In the genomic region with DNA sequence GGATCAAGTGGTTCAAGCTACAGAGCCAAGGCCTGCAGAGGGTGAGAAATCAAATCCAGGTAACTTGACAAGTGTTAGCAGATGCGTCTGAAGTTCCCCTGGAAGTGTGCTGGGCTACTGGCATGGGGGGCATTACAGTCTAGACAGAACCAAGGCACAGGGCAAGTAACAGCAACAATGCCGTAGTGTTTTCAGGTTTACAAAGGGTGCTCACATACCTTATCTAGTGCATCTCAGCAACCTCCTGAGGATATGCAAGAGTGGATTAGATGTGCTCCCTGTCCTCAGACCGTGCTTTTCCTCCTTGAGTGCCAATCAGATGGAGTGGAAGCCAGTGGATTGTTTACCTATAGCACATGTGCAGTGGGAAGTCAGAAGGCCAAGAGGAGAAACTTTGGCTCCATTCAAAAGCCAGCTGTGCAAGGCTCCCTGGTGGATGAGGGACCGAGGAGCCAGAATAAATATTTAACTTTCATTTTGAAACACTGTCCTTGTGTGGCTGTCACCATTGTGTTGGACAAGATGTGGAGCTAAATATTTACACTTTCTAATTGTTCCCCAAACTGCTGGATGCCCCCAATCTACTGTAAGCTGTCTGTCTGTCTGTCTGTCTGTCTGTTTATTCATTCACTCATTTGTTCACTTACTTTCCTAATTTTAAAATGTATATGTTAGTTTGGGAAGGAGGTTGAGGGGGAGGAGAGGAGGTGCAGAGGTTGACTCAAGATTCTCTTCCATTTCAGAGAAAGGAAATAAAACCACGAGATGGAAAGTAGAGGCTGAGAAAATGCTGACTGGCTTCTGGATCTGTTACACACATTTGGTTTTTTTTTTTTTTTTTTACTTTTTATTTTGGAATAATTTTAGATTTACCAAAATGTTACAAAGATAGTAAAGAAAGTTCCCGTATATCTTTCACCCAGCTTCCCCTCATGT, we compare ENCODE assay signal across 1 cellular context.
TF ChIP-seq lines count a peak whose summit lies in the region.

No MANE protein-coding gene starts in this region.

TF ChIP-seq in HepG2, 621 proteins besides CTCF, POLR2A, EP300 and RAD21 (continued from another document and continues in another):
- TF ChIP-seq TCF12 (IDR thresholded peaks at IDR 0.05) (no peak), TCF12 (CRISPR knock-in tag; IDR thresholded peaks at IDR 0.05) (no peak), PTBP1 (IDR thresholded peaks at IDR 0.05; ENCODE audit: low read depth, low read length, poor library complexity, severe bottlenecking) (no peak), ZKSCAN5 (CRISPR knock-in tag; IDR thresholded peaks at IDR 0.05) (no peak), ZNF629 (CRISPR knock-in tag; conservative IDR thresholded peaks at IDR 0.05) (no peak), ATM (IDR thresholded peaks at IDR 0.05; ENCODE audit: borderline replicate concordance) (no peak), ZNF276 (CRISPR knock-in tag; IDR thresholded peaks at IDR 0.05; ENCODE audit: low read depth) (0 out of 2 replicates have a peak, but pooled peaks have one; percentile 69), BRCA1 (CRISPR knock-in tag; IDR thresholded peaks at IDR 0.05) (no peak), PRMT3 (CRISPR knock-in tag; IDR thresholded peaks at IDR 0.05; ENCODE audit: borderline replicate concordance, low read depth) (no peak), REXO4 (CRISPR knock-in tag; IDR thresholded peaks at IDR 0.05; ENCODE audit: borderline replicate concordance) (no peak), RBAK (CRISPR knock-in tag; IDR thresholded peaks at IDR 0.05) (no peak), ZNF337 (CRISPR knock-in tag; IDR thresholded peaks at IDR 0.05; ENCODE audit: borderline replicate concordance, low read depth) (no peak), AGO2 (optimal IDR thresholded peaks at IDR 0.05; ENCODE audit: low read depth, low read length) (no peak), NONO (IDR thresholded peaks at IDR 0.05) (no peak), NONO (CRISPR knock-in tag; conservative IDR thresholded peaks at IDR 0.05) (0 out of 2 replicates have a peak, but pooled peaks have one; percentile 19), MAFG (CRISPR knock-in tag; IDR thresholded peaks at IDR 0.05) (no peak), ZFY (CRISPR knock-in tag; IDR thresholded peaks at IDR 0.05) (no peak), ZNF557 (CRISPR knock-in tag; IDR thresholded peaks at IDR 0.05) (no peak), GZF1 (CRISPR knock-in tag; IDR thresholded peaks at IDR 0.05) (no peak), MYPOP (CRISPR knock-in tag; IDR thresholded peaks at IDR 0.05) (no peak), NFIC (IDR thresholded peaks at IDR 0.05; ENCODE audit: low read length) (peak; percentile 40; the same call in 1 of the 2 replicates), PATZ1 (CRISPR knock-in tag; IDR thresholded peaks at IDR 0.05) (peak; percentile 63; the same call in 1 of the 2 replicates), ZNF121 (CRISPR knock-in tag; IDR thresholded peaks at IDR 0.05) (no peak), ZNF501 (CRISPR knock-in tag; IDR thresholded peaks at IDR 0.05) (no peak), ZNF75D (CRISPR knock-in tag; IDR thresholded peaks at IDR 0.05; ENCODE audit: borderline replicate concordance) (no peak), TEAD3 (CRISPR knock-in tag; optimal IDR thresholded peaks at IDR 0.05; ENCODE audit: borderline replicate concordance) (peak; percentile 47), SMAD1 (CRISPR knock-in tag; IDR thresholded peaks at IDR 0.05; ENCODE audit: borderline replicate concordance, low read depth) (no peak), MIER2 (CRISPR knock-in tag; IDR thresholded peaks at IDR 0.05) (no peak), TCF7 (IDR thresholded peaks at IDR 0.05; ENCODE audit: low read depth) (peak; percentile 51), GATA4 (IDR thresholded peaks at IDR 0.05; ENCODE audit: borderline replicate concordance, low read depth) (no peak), BCL6 (CRISPR knock-in tag; IDR thresholded peaks at IDR 0.05) (peak; percentile 71; the same call in 1 of the 2 replicates), ZNF713 (CRISPR knock-in tag; IDR thresholded peaks at IDR 0.05) (no peak), SOX6 (IDR thresholded peaks at IDR 0.05) (no peak), SOX6 (CRISPR knock-in tag; IDR thresholded peaks at IDR 0.05) (peak; percentile 99), STAT6 (CRISPR knock-in tag; IDR thresholded peaks at IDR 0.05; ENCODE audit: borderline replicate concordance) (no peak; the same call in 1 of the 2 replicates), HMG20A (CRISPR knock-in tag; IDR thresholded peaks at IDR 0.05; ENCODE audit: borderline replicate concordance) (peak; percentile 43; the same call in 1 of the 2 replicates), TP53 (CRISPR knock-in tag; conservative IDR thresholded peaks at IDR 0.05) (no peak), ZNF292 (CRISPR knock-in tag; IDR thresholded peaks at IDR 0.05; ENCODE audit: borderline replicate concordance, low read depth) (peak; percentile 63; the same call in 1 of the 2 replicates), MAF1 (CRISPR knock-in tag; IDR thresholded peaks at IDR 0.05; ENCODE audit: borderline replicate concordance) (no peak), FOXA1 (IDR thresholded peaks at IDR 0.05) (no peak), FOXA1 (CRISPR knock-in tag; IDR thresholded peaks at IDR 0.05) (peak; percentile 67), HNRNPH1 (optimal IDR thresholded peaks at IDR 0.05; ENCODE audit: low read depth, low read length) (no peak)
- TF ChIP-seq, protein P1, sequence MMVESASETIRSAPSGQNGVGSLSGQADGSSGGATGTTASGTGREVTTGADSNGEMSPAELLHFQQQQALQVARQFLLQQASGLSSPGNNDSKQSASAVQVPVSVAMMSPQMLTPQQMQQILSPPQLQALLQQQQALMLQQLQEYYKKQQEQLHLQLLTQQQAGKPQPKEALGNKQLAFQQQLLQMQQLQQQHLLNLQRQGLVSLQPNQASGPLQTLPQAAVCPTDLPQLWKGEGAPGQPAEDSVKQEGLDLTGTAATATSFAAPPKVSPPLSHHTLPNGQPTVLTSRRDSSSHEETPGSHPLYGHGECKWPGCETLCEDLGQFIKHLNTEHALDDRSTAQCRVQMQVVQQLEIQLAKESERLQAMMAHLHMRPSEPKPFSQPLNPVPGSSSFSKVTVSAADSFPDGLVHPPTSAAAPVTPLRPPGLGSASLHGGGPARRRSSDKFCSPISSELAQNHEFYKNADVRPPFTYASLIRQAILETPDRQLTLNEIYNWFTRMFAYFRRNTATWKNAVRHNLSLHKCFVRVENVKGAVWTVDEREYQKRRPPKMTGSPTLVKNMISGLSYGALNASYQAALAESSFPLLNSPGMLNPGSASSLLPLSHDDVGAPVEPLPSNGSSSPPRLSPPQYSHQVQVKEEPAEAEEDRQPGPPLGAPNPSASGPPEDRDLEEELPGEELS (CRISPR knock-in tag; IDR thresholded peaks at IDR 0.05), result peak; percentile 82
- TF ChIP-seq, protein P2, sequence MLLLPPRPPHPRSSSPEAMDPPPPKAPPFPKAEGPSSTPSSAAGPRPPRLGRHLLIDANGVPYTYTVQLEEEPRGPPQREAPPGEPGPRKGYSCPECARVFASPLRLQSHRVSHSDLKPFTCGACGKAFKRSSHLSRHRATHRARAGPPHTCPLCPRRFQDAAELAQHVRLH (CRISPR knock-in tag; IDR thresholded peaks at IDR 0.05; ENCODE audit: borderline replicate concordance, low read depth), result no peak
- TF ChIP-seq, protein P3, sequence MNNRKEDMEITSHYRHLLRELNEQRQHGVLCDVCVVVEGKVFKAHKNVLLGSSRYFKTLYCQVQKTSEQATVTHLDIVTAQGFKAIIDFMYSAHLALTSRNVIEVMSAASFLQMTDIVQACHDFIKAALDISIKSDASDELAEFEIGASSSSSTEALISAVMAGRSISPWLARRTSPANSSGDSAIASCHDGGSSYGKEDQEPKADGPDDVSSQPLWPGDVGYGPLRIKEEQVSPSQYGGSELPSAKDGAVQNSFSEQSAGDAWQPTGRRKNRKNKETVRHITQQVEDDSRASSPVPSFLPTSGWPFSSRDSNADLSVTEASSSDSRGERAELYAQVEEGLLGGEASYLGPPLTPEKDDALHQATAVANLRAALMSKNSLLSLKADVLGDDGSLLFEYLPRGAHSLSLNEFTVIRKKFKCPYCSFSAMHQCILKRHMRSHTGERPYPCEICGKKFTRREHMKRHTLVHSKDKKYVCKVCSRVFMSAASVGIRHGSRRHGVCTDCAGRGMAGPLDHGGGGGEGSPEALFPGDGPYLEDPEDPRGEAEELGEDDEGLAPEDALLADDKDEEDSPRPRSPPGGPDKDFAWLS (CRISPR knock-in tag; IDR thresholded peaks at IDR 0.05; ENCODE audit: borderline replicate concordance), result no peak
- TF ChIP-seq, protein P4, sequence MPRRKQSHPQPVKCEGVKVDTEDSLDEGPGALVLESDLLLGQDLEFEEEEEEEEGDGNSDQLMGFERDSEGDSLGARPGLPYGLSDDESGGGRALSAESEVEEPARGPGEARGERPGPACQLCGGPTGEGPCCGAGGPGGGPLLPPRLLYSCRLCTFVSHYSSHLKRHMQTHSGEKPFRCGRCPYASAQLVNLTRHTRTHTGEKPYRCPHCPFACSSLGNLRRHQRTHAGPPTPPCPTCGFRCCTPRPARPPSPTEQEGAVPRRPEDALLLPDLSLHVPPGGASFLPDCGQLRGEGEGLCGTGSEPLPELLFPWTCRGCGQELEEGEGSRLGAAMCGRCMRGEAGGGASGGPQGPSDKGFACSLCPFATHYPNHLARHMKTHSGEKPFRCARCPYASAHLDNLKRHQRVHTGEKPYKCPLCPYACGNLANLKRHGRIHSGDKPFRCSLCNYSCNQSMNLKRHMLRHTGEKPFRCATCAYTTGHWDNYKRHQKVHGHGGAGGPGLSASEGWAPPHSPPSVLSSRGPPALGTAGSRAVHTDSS (CRISPR knock-in tag; conservative IDR thresholded peaks at IDR 0.05), result no peak
